ENCODE assay signal across 8 cellular contexts in the genomic region with DNA sequence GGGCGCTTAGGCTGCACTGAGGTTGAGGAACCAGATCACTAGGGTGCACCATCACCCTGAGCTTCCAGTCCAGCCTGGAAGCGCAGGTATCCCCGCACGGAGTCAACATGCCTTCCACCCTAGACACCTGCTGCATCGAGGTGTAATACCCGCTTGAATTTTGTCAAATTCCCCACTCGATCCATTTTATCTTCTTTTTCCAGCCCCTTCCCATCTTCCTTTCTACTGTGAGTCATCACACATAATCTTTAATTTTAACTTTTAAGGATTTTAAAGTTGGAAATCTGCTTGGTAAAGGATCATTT. TPM values are rescaled to one million over a fixed set of nuclear protein-coding genes. Genes with fewer than 3 reads are reported as not detected.
DNase-seq lines count a peak whose midpoint lies in the region; ATAC-seq lines count a peak whose summit lies in the region.

No MANE protein-coding gene starts in this region.

- H2AFZ ChIP-seq in neuronal stem cell (ENCODE audit: low read length) = peak overlapping the region; percentile 97

- no peaks in the 10 kb centered on the region for H3K9me3 ChIP-seq in CD8-positive, alpha-beta memory T cell (ENCODE audit: low read length)
- H3K9me3 ChIP-seq in HUES64 (ENCODE audit: insufficient read depth, low read depth, low read length) (no peaks in the 10 kb centered on the region), neuronal stem cell (replicated peaks in 1 of 2; ENCODE audit: control insufficient read depth in 2 of 2, insufficient read depth in 1 of 2, low read depth in 1 of 2, low read length in 2 of 2) (no peaks in the 10 kb centered on the region)
- no peaks in the 10 kb centered on the region for H3K9me3 ChIP-seq in effector memory CD4-positive, alpha-beta T cell (ENCODE audit: control insufficient read depth, low read length)

- no peak overlapping the region for H3K18ac ChIP-seq in neuronal stem cell (ENCODE audit: low read length)

- H3K79me1 ChIP-seq in neuronal stem cell (ENCODE audit: low read depth, low read length) = no peaks in the 10 kb centered on the region

- no peak overlapping the region for H2BK12ac ChIP-seq in neuronal stem cell (ENCODE audit: low read length)

- no peaks in the 10 kb centered on the region for H3K27me3 ChIP-seq in CD8-positive, alpha-beta memory T cell (ENCODE audit: insufficient read depth, low read length, poor library complexity, severe bottlenecking)
- H3K27me3 ChIP-seq in HUES64 (ENCODE audit: insufficient read depth, low read length) (no peaks in the 10 kb centered on the region), neuronal stem cell (ENCODE audit: control insufficient read depth in 3 of 3, insufficient read depth in 3 of 3, low read depth in 1 of 3, low read length in 3 of 3) (no peaks in the 10 kb centered on the region)
- no peaks in the 10 kb centered on the region for H3K27me3 ChIP-seq in effector memory CD4-positive, alpha-beta T cell (replicated peaks; ENCODE audit: control insufficient read depth, insufficient read depth, low read length, poor library complexity, severe bottlenecking)

- peaks cover 0 to 3% of the 10 kb centered on the region in 2 donors for H3K27me3 Mint-ChIP-seq in CD8-positive, alpha-beta memory T cell

- peak overlapping the region in 7 of 8 donors; percentile 55 to 99 (median 99) for H3K27ac Mint-ChIP-seq in CD8-positive, alpha-beta memory T cell

- no peak overlapping the region for H3K4ac ChIP-seq in neuronal stem cell (ENCODE audit: low read length)

- peak overlapping the region; percentile 91 for H3K4me3 ChIP-seq in CD8-positive, alpha-beta memory T cell (ENCODE audit: low read length)
- H3K4me3 ChIP-seq in HUES64 (ENCODE audit: low read length) = peak overlapping the region; percentile 93
- H3K4me3 ChIP-seq in effector memory CD4-positive, alpha-beta T cell (ENCODE audit: insufficient read depth, low read depth, low read length, poor library complexity, severe bottlenecking) = peak overlapping the region; percentile 89
- peak overlapping the region; percentile 82 to 90 for H3K4me3 ChIP-seq in neuronal stem cell (ENCODE audit: low read length in 2 of 2)

- H3K9me3 Mint-ChIP-seq in CD8-positive, alpha-beta memory T cell = no peaks in the 10 kb centered on the region

- no peak overlapping the region for H2AK5ac ChIP-seq in neuronal stem cell (ENCODE audit: low read depth, low read length)

- no peak overlapping the region for H3K27ac ChIP-seq in CD8-positive, alpha-beta memory T cell (ENCODE audit: low read depth, low read length)
- peak overlapping the region; percentile 100 for H3K27ac ChIP-seq in HUES64 (ENCODE audit: low read depth, low read length)
- peak overlapping the region; percentile 69 for H3K27ac ChIP-seq in effector memory CD4-positive, alpha-beta T cell (ENCODE audit: insufficient read depth, low read length, poor library complexity, severe bottlenecking)
- H3K27ac ChIP-seq in neuronal stem cell (replicated peaks; ENCODE audit: low read length) = peak overlapping the region; percentile 96

- peak overlapping the region; percentile 91 to 99 (median 99) for H3K4me3 Mint-ChIP-seq in CD8-positive, alpha-beta memory T cell

- CTCF ChIA-PET in CD8-positive, alpha-beta memory T cell (lab: Charles Lee) = no interaction called here

- peaks cover 0 to 11% (median 0%) of the 10 kb centered on the region in 3 donors for H3K36me3 Mint-ChIP-seq in CD8-positive, alpha-beta memory T cell

- H3K4me2 ChIP-seq in neuronal stem cell (ENCODE audit: insufficient read depth, low read length, poor library complexity, severe bottlenecking) = peak overlapping the region; percentile 87

- peak overlapping the region; percentile 99 for H3K9ac ChIP-seq in HUES64 (ENCODE audit: low read depth, low read length)
- H3K9ac ChIP-seq in neuronal stem cell (ENCODE audit: low read depth, low read length, poor library complexity) = peak overlapping the region; percentile 95

- H4K91ac ChIP-seq in neuronal stem cell (ENCODE audit: low read depth, low read length, poor library complexity) = no peak overlapping the region

- H2BK5ac ChIP-seq in neuronal stem cell (ENCODE audit: low read length) = peak overlapping the region; percentile 85

- WGBS in HUES64 = 2% methylated on average over 7 of the region's 7 CpGs
- no CpG with 5 or more reads among the region's 7 CpGs for WGBS in neuronal stem cell (ENCODE audit: extremely low coverage in 2 of 2, insufficient read length in 2 of 2, insufficient replicate concordance in 1 of 2), 2 donors

- no peak for DNase-seq in CD8-positive, alpha-beta memory T cell
- DNase-seq in effector memory CD4-positive, alpha-beta T cell = no peak
- DNase-seq in neuronal stem cell (ENCODE audit: low spot score) = no peak
- DNase-seq in HK-2 (ENCODE audit: unreplicated experiment) = no peak
- DNase-seq in NCI-H2029 (lab: John Stamatoyannopoulos, UW) = no peak
- no peak for DNase-seq in NCI-H187 (lab: John Stamatoyannopoulos, UW)

- H3K36me3 ChIP-seq in CD8-positive, alpha-beta memory T cell (ENCODE audit: insufficient read depth, low read length) = no peaks in the 10 kb centered on the region
- H3K36me3 ChIP-seq in HUES64 (ENCODE audit: insufficient read depth, low read length) = peaks cover 45% of the 10 kb centered on the region
- no peaks in the 10 kb centered on the region for H3K36me3 ChIP-seq in effector memory CD4-positive, alpha-beta T cell (ENCODE audit: control insufficient read depth, insufficient read depth, low read length)
- peaks cover 5 to 51% of the 10 kb centered on the region in 2 donors for H3K36me3 ChIP-seq in neuronal stem cell (replicated peaks in 1 of 2; ENCODE audit: control insufficient read depth in 2 of 2, insufficient read depth in 2 of 2, low read length in 2 of 2)

- no peak overlapping the region for H2BK15ac ChIP-seq in neuronal stem cell (ENCODE audit: low read length)

- H2BK120ac ChIP-seq in neuronal stem cell (ENCODE audit: low read depth, low read length) = no peak overlapping the region

- peaks cover 13% of the 10 kb centered on the region for H3K4me1 ChIP-seq in CD8-positive, alpha-beta memory T cell (ENCODE audit: insufficient read depth, low read length)
- no peaks in the 10 kb centered on the region for H3K4me1 ChIP-seq in HUES64 (ENCODE audit: insufficient read depth, low read length)
- H3K4me1 ChIP-seq in effector memory CD4-positive, alpha-beta T cell (ENCODE audit: control insufficient read depth, insufficient read depth, low read length, poor library complexity, severe bottlenecking) = peaks cover 6% of the 10 kb centered on the region
- peaks cover 0 to 2% of the 10 kb centered on the region in 2 donors for H3K4me1 ChIP-seq in neuronal stem cell (ENCODE audit: control insufficient read depth in 2 of 2, insufficient read depth in 1 of 2, low read depth in 1 of 2, low read length in 2 of 2)

- no peak overlapping the region for H3K23ac ChIP-seq in neuronal stem cell (ENCODE audit: low read depth, low read length, poor library complexity)

- H4K8ac ChIP-seq in neuronal stem cell (ENCODE audit: low read depth, low read length) = no peak overlapping the region

- POLR2A ChIA-PET in CD8-positive, alpha-beta memory T cell (lab: Charles Lee) = interaction anchor here (0.6 to 2.4 kb wide), 4 partner anchors 84 to 1211 kb away, joined by 3 to 13 read pairs (median 7); a partner anchor contains a TSS

- H3K4me1 Mint-ChIP-seq in CD8-positive, alpha-beta memory T cell = peaks cover 22 to 42% (median 31%) of the 10 kb centered on the region in 3 donors

- ATAC-seq in GM21515 (IDR thresholded peaks at IDR 0.05; ENCODE audit: unreplicated experiment) = peak; percentile 39

- no peak overlapping the region for H3K14ac ChIP-seq in neuronal stem cell (ENCODE audit: low read length)

RNA-seq across cellular contexts. Expression of a gene that starts 0.8 kb away (rescaled TPM):
- total RNA-seq in CD8-positive, alpha-beta memory T cell = 10 to 100 TPM; 29.1 to 32.6 TPM
- 1.8 TPM for polyA plus RNA-seq in CD8-positive, alpha-beta memory T cell
- 37.4 TPM for polyA plus RNA-seq in HUES64 (2013, experiment 1 of 2)
- 31.2 TPM for polyA plus RNA-seq in HUES64 (2013, experiment 2 of 2)
- polyA plus RNA-seq in neuronal stem cell (2013, experiment 1 of 2) = 32.4 TPM
- 32.8 TPM for polyA plus RNA-seq in neuronal stem cell (2013, experiment 2 of 2)
